1 cellular context compared by ENCODE assay signal in the genomic region with DNA sequence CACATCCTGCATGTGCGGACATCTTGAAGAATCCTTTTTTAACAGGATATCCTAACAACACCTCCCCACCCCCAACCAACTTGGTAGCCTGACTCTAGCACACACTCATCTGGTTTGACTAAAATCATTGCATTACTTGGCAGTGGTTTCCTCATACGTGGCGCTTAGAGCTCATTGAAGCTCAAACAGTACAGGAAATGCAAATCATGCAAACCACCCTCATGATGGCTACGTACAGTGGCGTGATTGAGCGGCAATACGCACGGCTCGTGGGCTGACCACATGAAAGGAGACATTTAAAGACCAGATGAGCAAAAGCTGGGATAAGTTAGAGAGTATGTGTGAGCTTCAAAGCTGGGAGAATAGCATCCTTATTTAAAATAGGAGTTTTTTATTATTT.
TF ChIP-seq lines count a peak whose summit lies in the region.

No MANE protein-coding gene starts in this region.

TF ChIP-seq in GM12878, 131 proteins besides CTCF, POLR2A, EP300 and RAD21 (continued from another document):
- TF ChIP-seq MTA2 (IDR thresholded peaks at IDR 0.05; ENCODE audit: low read depth) (peak; percentile 39; the same call in 1 of the 2 replicates), WRNIP1 (IDR thresholded peaks at IDR 0.05; ENCODE audit: borderline replicate concordance, low read depth, low read length) (peak; percentile 50; the same call in 1 of the 2 replicates), TARDBP (IDR thresholded peaks at IDR 0.05; ENCODE audit: borderline replicate concordance) (no peak), CBX5 (IDR thresholded peaks at IDR 0.05; ENCODE audit: low read depth) (no peak), FOXK2 (IDR thresholded peaks at IDR 0.05) (no peak), CHD4 (IDR thresholded peaks at IDR 0.05) (no peak), HDGF (IDR thresholded peaks at IDR 0.05) (no peak), TBL1XR1 (IDR thresholded peaks at IDR 0.05; ENCODE audit: low read depth, low read length) (no peak), PAX5 (IDR thresholded peaks at IDR 0.05; ENCODE audit: borderline replicate concordance, low read depth, low read length) (peak; percentile 47; the same call in 1 of the 2 replicates), NR2C2 (IDR thresholded peaks at IDR 0.05; ENCODE audit: borderline replicate concordance, control insufficient read depth, insufficient read length, low read depth) (no peak), MYB (IDR thresholded peaks at IDR 0.05; ENCODE audit: borderline replicate concordance, low read depth, low read length) (no peak), STAT1 (conservative IDR thresholded peaks at IDR 0.05) (no peak), TCF7 (IDR thresholded peaks at IDR 0.05; ENCODE audit: borderline replicate concordance) (peak; percentile 97), SUPT20H (IDR thresholded peaks at IDR 0.05; ENCODE audit: borderline replicate concordance, control insufficient read depth, low read depth, low read length) (no peak), MXI1 (IDR thresholded peaks at IDR 0.05; ENCODE audit: low read depth, low read length) (0 out of 2 replicates have a peak, but pooled peaks have one; percentile 36), YBX1 (IDR thresholded peaks at IDR 0.05) (no peak), BHLHE40 (IDR thresholded peaks at IDR 0.05; ENCODE audit: borderline replicate concordance in 1 of 2, low read depth in 2 of 2, low read length in 1 of 2) (peak; percentile 87 to 88), SREBF2 (IDR thresholded peaks at IDR 0.05; ENCODE audit: low read length) (peak; percentile 41; the same call in 1 of the 2 replicates), ASH2L (IDR thresholded peaks at IDR 0.05; ENCODE audit: borderline replicate concordance, low read depth) (no peak), ZNF384 (IDR thresholded peaks at IDR 0.05; ENCODE audit: borderline replicate concordance, low read depth, low read length) (no peak), SMARCA5 (IDR thresholded peaks at IDR 0.05) (no peak), RUNX3 (IDR thresholded peaks at IDR 0.05; ENCODE audit: low read length) (peak; percentile 93), RAD51 (IDR thresholded peaks at IDR 0.05) (no peak), MAX (IDR thresholded peaks at IDR 0.05; ENCODE audit: low read depth, low read length) (peak; percentile 37; the same call in 1 of the 2 replicates), YY1 (IDR thresholded peaks at IDR 0.05; ENCODE audit: low read depth, low read length) (0 out of 2 replicates have a peak, but pooled peaks have one; percentile 22), HCFC1 (IDR thresholded peaks at IDR 0.05; ENCODE audit: low read length) (no peak), NFXL1 (IDR thresholded peaks at IDR 0.05; ENCODE audit: borderline replicate concordance) (no peak), POU2F2 (IDR thresholded peaks at IDR 0.05; ENCODE audit: borderline replicate concordance, low read depth, low read length) (peak; percentile 97; the same call in 2 of the 3 replicates), TCF3 (IDR thresholded peaks at IDR 0.05; ENCODE audit: borderline replicate concordance, insufficient read depth, low read depth, low read length) (no peak), CHD2 (IDR thresholded peaks at IDR 0.05; ENCODE audit: borderline replicate concordance, low read depth, low read length) (no peak), ATF2 (IDR thresholded peaks at IDR 0.05; ENCODE audit: low read length) (0 out of 2 replicates have a peak, but pooled peaks have one; percentile 31), NBN (IDR thresholded peaks at IDR 0.05) (no peak)
- TF ChIP-seq, protein P1, sequence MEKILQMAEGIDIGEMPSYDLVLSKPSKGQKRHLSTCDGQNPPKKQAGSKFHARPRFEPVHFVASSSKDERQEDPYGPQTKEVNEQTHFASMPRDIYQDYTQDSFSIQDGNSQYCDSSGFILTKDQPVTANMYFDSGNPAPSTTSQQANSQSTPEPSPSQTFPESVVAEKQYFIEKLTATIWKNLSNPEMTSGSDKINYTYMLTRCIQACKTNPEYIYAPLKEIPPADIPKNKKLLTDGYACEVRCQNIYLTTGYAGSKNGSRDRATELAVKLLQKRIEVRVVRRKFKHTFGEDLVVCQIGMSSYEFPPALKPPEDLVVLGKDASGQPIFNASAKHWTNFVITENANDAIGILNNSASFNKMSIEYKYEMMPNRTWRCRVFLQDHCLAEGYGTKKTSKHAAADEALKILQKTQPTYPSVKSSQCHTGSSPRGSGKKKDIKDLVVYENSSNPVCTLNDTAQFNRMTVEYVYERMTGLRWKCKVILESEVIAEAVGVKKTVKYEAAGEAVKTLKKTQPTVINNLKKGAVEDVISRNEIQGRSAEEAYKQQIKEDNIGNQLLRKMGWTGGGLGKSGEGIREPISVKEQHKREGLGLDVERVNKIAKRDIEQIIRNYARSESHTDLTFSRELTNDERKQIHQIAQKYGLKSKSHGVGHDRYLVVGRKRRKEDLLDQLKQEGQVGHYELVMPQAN (conservative IDR thresholded peaks at IDR 0.05) = no peak
- TF ChIP-seq, protein P2, sequence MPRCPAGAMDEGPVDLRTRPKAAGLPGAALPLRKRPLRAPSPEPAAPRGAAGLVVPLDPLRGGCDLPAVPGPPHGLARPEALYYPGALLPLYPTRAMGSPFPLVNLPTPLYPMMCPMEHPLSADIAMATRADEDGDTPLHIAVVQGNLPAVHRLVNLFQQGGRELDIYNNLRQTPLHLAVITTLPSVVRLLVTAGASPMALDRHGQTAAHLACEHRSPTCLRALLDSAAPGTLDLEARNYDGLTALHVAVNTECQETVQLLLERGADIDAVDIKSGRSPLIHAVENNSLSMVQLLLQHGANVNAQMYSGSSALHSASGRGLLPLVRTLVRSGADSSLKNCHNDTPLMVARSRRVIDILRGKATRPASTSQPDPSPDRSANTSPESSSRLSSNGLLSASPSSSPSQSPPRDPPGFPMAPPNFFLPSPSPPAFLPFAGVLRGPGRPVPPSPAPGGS (IDR thresholded peaks at IDR 0.05; ENCODE audit: borderline replicate concordance, insufficient read depth, low read depth, low read length, poor library complexity, severe bottlenecking) = peak; percentile 12
- TF ChIP-seq, protein P3, sequence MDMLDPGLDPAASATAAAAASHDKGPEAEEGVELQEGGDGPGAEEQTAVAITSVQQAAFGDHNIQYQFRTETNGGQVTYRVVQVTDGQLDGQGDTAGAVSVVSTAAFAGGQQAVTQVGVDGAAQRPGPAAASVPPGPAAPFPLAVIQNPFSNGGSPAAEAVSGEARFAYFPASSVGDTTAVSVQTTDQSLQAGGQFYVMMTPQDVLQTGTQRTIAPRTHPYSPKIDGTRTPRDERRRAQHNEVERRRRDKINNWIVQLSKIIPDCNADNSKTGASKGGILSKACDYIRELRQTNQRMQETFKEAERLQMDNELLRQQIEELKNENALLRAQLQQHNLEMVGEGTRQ (IDR thresholded peaks at IDR 0.05; ENCODE audit: borderline replicate concordance, low read depth, low read length) = no peak
- TF ChIP-seq, protein P4, sequence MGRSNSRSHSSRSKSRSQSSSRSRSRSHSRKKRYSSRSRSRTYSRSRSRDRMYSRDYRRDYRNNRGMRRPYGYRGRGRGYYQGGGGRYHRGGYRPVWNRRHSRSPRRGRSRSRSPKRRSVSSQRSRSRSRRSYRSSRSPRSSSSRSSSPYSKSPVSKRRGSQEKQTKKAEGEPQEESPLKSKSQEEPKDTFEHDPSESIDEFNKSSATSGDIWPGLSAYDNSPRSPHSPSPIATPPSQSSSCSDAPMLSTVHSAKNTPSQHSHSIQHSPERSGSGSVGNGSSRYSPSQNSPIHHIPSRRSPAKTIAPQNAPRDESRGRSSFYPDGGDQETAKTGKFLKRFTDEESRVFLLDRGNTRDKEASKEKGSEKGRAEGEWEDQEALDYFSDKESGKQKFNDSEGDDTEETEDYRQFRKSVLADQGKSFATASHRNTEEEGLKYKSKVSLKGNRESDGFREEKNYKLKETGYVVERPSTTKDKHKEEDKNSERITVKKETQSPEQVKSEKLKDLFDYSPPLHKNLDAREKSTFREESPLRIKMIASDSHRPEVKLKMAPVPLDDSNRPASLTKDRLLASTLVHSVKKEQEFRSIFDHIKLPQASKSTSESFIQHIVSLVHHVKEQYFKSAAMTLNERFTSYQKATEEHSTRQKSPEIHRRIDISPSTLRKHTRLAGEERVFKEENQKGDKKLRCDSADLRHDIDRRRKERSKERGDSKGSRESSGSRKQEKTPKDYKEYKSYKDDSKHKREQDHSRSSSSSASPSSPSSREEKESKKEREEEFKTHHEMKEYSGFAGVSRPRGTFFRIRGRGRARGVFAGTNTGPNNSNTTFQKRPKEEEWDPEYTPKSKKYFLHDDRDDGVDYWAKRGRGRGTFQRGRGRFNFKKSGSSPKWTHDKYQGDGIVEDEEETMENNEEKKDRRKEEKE (IDR thresholded peaks at IDR 0.05) = no peak
- TF ChIP-seq, protein P5, sequence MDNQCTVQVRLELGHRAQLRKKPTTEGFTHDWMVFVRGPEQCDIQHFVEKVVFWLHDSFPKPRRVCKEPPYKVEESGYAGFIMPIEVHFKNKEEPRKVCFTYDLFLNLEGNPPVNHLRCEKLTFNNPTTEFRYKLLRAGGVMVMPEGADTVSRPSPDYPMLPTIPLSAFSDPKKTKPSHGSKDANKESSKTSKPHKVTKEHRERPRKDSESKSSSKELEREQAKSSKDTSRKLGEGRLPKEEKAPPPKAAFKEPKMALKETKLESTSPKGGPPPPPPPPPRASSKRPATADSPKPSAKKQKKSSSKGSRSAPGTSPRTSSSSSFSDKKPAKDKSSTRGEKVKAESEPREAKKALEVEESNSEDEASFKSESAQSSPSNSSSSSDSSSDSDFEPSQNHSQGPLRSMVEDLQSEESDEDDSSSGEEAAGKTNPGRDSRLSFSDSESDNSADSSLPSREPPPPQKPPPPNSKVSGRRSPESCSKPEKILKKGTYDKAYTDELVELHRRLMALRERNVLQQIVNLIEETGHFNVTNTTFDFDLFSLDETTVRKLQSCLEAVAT (IDR thresholded peaks at IDR 0.05) = no peak
- TF ChIP-seq, protein P6, sequence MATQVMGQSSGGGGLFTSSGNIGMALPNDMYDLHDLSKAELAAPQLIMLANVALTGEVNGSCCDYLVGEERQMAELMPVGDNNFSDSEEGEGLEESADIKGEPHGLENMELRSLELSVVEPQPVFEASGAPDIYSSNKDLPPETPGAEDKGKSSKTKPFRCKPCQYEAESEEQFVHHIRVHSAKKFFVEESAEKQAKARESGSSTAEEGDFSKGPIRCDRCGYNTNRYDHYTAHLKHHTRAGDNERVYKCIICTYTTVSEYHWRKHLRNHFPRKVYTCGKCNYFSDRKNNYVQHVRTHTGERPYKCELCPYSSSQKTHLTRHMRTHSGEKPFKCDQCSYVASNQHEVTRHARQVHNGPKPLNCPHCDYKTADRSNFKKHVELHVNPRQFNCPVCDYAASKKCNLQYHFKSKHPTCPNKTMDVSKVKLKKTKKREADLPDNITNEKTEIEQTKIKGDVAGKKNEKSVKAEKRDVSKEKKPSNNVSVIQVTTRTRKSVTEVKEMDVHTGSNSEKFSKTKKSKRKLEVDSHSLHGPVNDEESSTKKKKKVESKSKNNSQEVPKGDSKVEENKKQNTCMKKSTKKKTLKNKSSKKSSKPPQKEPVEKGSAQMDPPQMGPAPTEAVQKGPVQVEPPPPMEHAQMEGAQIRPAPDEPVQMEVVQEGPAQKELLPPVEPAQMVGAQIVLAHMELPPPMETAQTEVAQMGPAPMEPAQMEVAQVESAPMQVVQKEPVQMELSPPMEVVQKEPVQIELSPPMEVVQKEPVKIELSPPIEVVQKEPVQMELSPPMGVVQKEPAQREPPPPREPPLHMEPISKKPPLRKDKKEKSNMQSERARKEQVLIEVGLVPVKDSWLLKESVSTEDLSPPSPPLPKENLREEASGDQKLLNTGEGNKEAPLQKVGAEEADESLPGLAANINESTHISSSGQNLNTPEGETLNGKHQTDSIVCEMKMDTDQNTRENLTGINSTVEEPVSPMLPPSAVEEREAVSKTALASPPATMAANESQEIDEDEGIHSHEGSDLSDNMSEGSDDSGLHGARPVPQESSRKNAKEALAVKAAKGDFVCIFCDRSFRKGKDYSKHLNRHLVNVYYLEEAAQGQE (IDR thresholded peaks at IDR 0.05; ENCODE audit: low read depth, low read length) = no peak
